In genomic region chr2:9843229-9844035, GRCh38 we compare ENCODE assay signal across 8 cellular contexts. TPM values are rescaled to one million over a fixed set of nuclear protein-coding genes. Genes with fewer than 3 reads are reported as not detected.
DNase-seq lines count a peak whose midpoint lies in the region; ATAC-seq, FAIRE-seq and TF ChIP-seq lines count a peak whose summit lies in the region.

Gene TAF1B, plus strand, starts transcription at chr2:9843474. Its CDS starts 68 bp downstream, at chr2:9843542.

- H3K27me3 ChIP-seq in Caco-2 (replicated peaks; ENCODE audit: control insufficient read depth, insufficient read depth, low read length), result no peaks in the 10 kb centered on the region
- H3K27me3 ChIP-seq in endocrine pancreas (ENCODE audit: control insufficient read depth, insufficient read depth, low read length), result no peaks in the 10 kb centered on the region

- H3K36me3 Mint-ChIP-seq in Caco-2 (ENCODE audit: insufficient read depth, unreplicated experiment), result peaks cover 39% of the 10 kb centered on the region

- H3K4me3 ChIP-seq in Caco-2 (ENCODE audit: low read depth, low read length) (peak within 1 kb of the TSS; percentile 74), endocrine pancreas (ENCODE audit: control insufficient read depth, insufficient read depth, low read length) (peak within 1 kb of the TSS; percentile 78)

- H3K9me3 Mint-ChIP-seq in Caco-2 (ENCODE audit: unreplicated experiment), result no peaks in the 10 kb centered on the region

- CTCF ChIA-PET in Caco-2 (lab: Charles Lee), result interaction anchor here (0.6 to 2.8 kb wide), 11 partner anchors 29 to 288 kb away, joined by 3 to 23 read pairs (median 7); partner anchors contain the start of genes ADAM17, KLF11 and YWHAQ

- H3K4me1 Mint-ChIP-seq in Caco-2 (ENCODE audit: low read depth, unreplicated experiment), result peaks cover 22% of the 10 kb centered on the region

- H3K36me3 ChIP-seq in Caco-2 (ENCODE audit: control insufficient read depth, insufficient read depth, low read length) (no peaks in the 10 kb centered on the region; the same call in none of the 2 replicates), endocrine pancreas (ENCODE audit: control insufficient read depth, insufficient read depth, low read length) (no peaks in the 10 kb centered on the region)

- intact Hi-C loops in Caco-2 (cut with micrococcal nuclease; ENCODE audit: unreplicated experiment), result loop anchor here (1.0 to 5.0 kb wide), 5 partner anchors 13 to 201 kb away; partner anchors contain the start of gene GRHL1

- H3K4me1 ChIP-seq in Caco-2 (0 out of 2 replicates have a peak, but pooled peaks cover 8% of the 10 kb centered on the region), endocrine pancreas (ENCODE audit: control insufficient read depth, insufficient read depth, low read length) (no peaks in the 10 kb centered on the region)

- DNase-seq in Caco-2 (peak; percentile 94 to 96), HTR-8/SVneo (ENCODE audit: insufficient read length, low spot score) (peak; percentile 96), NOMO-1 treated with DMSO at 0.1 percent for 48 hours (lab: John Stamatoyannopoulos, UW; ENCODE audit: unreplicated experiment) (peak; percentile 94), mesenteric fat pad (ENCODE audit: low spot score) (peak; percentile 96)
- DNase-seq in activated CD8-positive, alpha-beta memory T cell treated with anti-CD3 and anti-CD28 coated beads for 4 hours (ENCODE audit: low read depth in 2 of 2), result peak; percentile 73 to 76
- DNase-seq in stimulated activated CD8-positive, alpha-beta memory T cell treated with anti-CD3 and anti-CD28 coated beads, Interleukin-15, amount 100 ng/mL, for 24 hours (ENCODE audit: low read depth), result peak; percentile 72

- peak within 1 kb of the TSS; percentile 89 for H3K4me3 Mint-ChIP-seq in Caco-2 (ENCODE audit: unreplicated experiment)

- peak within 1 kb of the TSS; percentile 65 for H3K9ac ChIP-seq in endocrine pancreas (ENCODE audit: control insufficient read depth, insufficient read depth, low read length)

- H3K27me3 Mint-ChIP-seq in Caco-2 (ENCODE audit: insufficient read depth, unreplicated experiment), result no peaks in the 10 kb centered on the region

- TF ChIP-seq CTCF in Caco-2 (IDR thresholded peaks at IDR 0.05; ENCODE audit: insufficient read depth in 1 of 2, low read depth in 1 of 2, low read length in 1 of 2, severe bottlenecking in 1 of 2, unreplicated experiment in 1 of 2), result peak; percentile 26 to 30

- H3K9me3 ChIP-seq in Caco-2 (no peaks in the 10 kb centered on the region), endocrine pancreas (ENCODE audit: control insufficient read depth, low read length) (no peaks in the 10 kb centered on the region)

- peak; percentile 63 for FAIRE-seq in HTR-8/SVneo (lab: Jason Lieb, UNC)

- peak; percentile 73 for ATAC-seq in GM21367 (IDR thresholded peaks at IDR 0.05; ENCODE audit: unreplicated experiment)

- POLR2A ChIA-PET in Caco-2 (lab: Charles Lee), result interaction anchor here (0.6 to 1.8 kb wide), 13 partner anchors 13 to 288 kb away, joined by 3 to 15 read pairs (median 5); partner anchors contain the start of genes ADAM17, KLF11 and YWHAQ

- no TSS peak for BruUV-seq in Caco-2 (replicated peaks; lab: Mats Ljungman, UMichigan)

- H3K27ac Mint-ChIP-seq in Caco-2 (ENCODE audit: unreplicated experiment), result peak within 1 kb of the TSS; percentile 89

RNA-seq across cellular contexts. Expression of gene TAF1B, which starts in this region (rescaled TPM):
- 24.8 and 25.3 TPM in 2 replicates for total RNA-seq in Caco-2 (2022)
- 31.2 TPM for total RNA-seq in mesenteric fat pad

Comparison
In these comparisons a context has a peak if more than half of its experiments do, and no peak if none do; other contexts are left out.
1. Peak in every context shown above with its lines: DNase-seq, ATAC-seq and H3K4me3 ChIP-seq.